Comparison of ENCODE assay signal across 24 cellular contexts in the genomic region with DNA sequence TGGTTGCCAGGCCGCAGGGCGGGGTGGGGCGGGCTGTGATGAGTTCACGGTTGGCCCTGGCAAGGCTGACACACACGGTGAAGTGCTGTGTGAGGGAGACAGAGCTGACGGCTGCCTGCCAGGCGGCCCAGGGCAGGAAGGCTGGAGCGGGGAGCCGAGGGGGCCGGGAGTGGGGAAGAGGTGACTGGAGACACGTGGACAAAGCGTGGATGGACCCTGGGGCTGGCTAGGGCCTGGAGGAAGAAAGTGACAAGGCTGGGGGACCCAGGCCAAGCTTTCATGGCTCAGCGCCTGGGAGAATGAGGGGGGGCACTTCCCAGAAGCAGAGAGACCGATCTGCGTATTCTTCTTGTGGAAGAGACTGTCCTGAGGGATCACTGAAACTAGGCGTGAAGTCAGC.
DNase-seq lines count a peak whose midpoint lies in the region; ATAC-seq and TF ChIP-seq lines count a peak whose summit lies in the region.
"Had no signal": no experiment of that assay in that cellular context is flagged by ENCODE, and none has a peak within 500 bp of the region (broad histone marks: within the 10 kb centered on the region; RNA-seq: fewer than 3 reads in every experiment).

No MANE protein-coding gene starts in this region.

- H2AFZ ChIP-seq in GM23248 = no peak overlapping the region

- no peaks in the 10 kb centered on the region for H4K20me1 ChIP-seq in GM23248 (ENCODE audit: insufficient read depth)

- no peaks in the 10 kb centered on the region for H3K79me2 ChIP-seq in GM23248 (ENCODE audit: insufficient read depth)

- H3K9me2 ChIP-seq in GM23248 (ENCODE audit: insufficient read depth) = no peaks in the 10 kb centered on the region

- TF ChIP-seq POLR2A in gastroesophageal sphincter (IDR thresholded peaks at IDR 0.05) = no peak

- no peaks in the 10 kb centered on the region for H3F3A ChIP-seq in GM23248 (ENCODE audit: insufficient read depth)

- DNase-seq in GM23248 (peak; percentile 20), hypothalamus (lab: John Stamatoyannopoulos, UW) (peak in 46 of 51 donors; percentile 18 to 86 (median 62)), putamen (ENCODE audit: low spot score) (peak; percentile 80), NCI-H146 (lab: John Stamatoyannopoulos, UW) (no peak), DMS153 (lab: John Stamatoyannopoulos, UW) (no peak), NCI-H748 (lab: John Stamatoyannopoulos, UW; ENCODE audit: unreplicated experiment) (no peak)
- DNase-seq: activated naive CD4-positive, alpha-beta T cell treated with anti-CD3 and anti-CD28 coated beads, Interleukin-2, amount 50 U/mL, for 16 hours; amniotic stem cell; BE2C; DMS53; endodermal cell; esophagus squamous epithelium; NCI-H1105; NCI-H2029 treated with DMSO at 0.1 percent for 48 hours; NCI-H226; NCI-H69; Peyer's patch; SJCRH30; stomach had no signal

- WGBS in GM23248 (ENCODE audit: low coverage in 1 of 2, low lambda C conversion rate in 2 of 2, missing lambda C conversion rate in 2 of 2), 2 experiments = 43 to 44% methylated on average over 13 to 16 of the region's 16 CpGs
- WGBS in gastroesophageal sphincter (ENCODE audit: low coverage in 1 of 2), 2 donors = 33 to 56% methylated on average over 1 to 16 of the region's 16 CpGs

- H3K4me1 ChIP-seq in GM23248 (ENCODE audit: insufficient read depth) = 0 out of 2 replicates have a peak, but pooled peaks cover 4% of the 10 kb centered on the region
- H3K4me1 ChIP-seq in gastroesophageal sphincter = peaks cover 0 to 35% (median 0%) of the 10 kb centered on the region in 3 donors
- H3K4me1 ChIP-seq: BE2C, esophagus squamous epithelium, Peyer's patch, SJCRH30, stomach had no signal

- no peak for TF ChIP-seq CTCF in gastroesophageal sphincter (IDR thresholded peaks at IDR 0.05)

- H3K4me2 ChIP-seq in GM23248 (ENCODE audit: unreplicated experiment) = no peak overlapping the region

- no peaks in the 10 kb centered on the region for H3K9me3 ChIP-seq in GM23248 (ENCODE audit: low read depth)
- H3K9me3 ChIP-seq in gastroesophageal sphincter = no peaks in the 10 kb centered on the region
- H3K9me3 ChIP-seq: BE2C, esophagus squamous epithelium, Peyer's patch, SJCRH30, stomach had no signal

- H3K9ac ChIP-seq in GM23248 = no peak overlapping the region

- H3K27ac ChIP-seq in GM23248 (no peak overlapping the region), gastroesophageal sphincter (peak overlapping the region in 3 of 4 donors; percentile 60 to 80 (median 62))
- H3K27ac ChIP-seq: cardiac muscle cell, Peyer's patch, SJCRH30 had no signal

- TF ChIP-seq EP300 in gastroesophageal sphincter (IDR thresholded peaks at IDR 0.05) = no peak

- H3K36me3 ChIP-seq in GM23248 (ENCODE audit: low read depth) = no peaks in the 10 kb centered on the region
- peaks cover 0 to 60% of the 10 kb centered on the region in 2 donors for H3K36me3 ChIP-seq in gastroesophageal sphincter
- H3K36me3 ChIP-seq: BE2C, esophagus squamous epithelium, Peyer's patch had no signal

- no peaks in the 10 kb centered on the region for H3K27me3 ChIP-seq in GM23248 (replicated peaks; ENCODE audit: insufficient read depth)
- H3K27me3 ChIP-seq in gastroesophageal sphincter = no peaks in the 10 kb centered on the region
- H3K27me3 ChIP-seq: BE2C, cardiac muscle cell, esophagus squamous epithelium, Peyer's patch, SJCRH30, stomach had no signal

- in situ Hi-C loops in GM23248 (cut with MboI) = no loop called here

- peak; percentile 18 for ATAC-seq in gastroesophageal sphincter
- no peak for ATAC-seq in HG03135 (IDR thresholded peaks at IDR 0.05; ENCODE audit: unreplicated experiment)
- ATAC-seq: K562 had no signal

- H3K4me3 ChIP-seq in GM23248 = no peak overlapping the region
- no peak overlapping the region for H3K4me3 ChIP-seq in gastroesophageal sphincter
- H3K4me3 ChIP-seq: cardiac muscle cell, esophagus squamous epithelium, K562, Peyer's patch, SJCRH30, skin epidermis, stomach had no signal

Comparison
In these comparisons a context has a peak if more than half of its experiments do, and no peak if none do; other contexts are left out.
1. DNase-seq: peak in GM23248 (single experiment), hypothalamus (46 of 51) and putamen (single experiment); none in NCI-H146 (single experiment), DMS153 (single experiment) and NCI-H748 (single experiment).